Comparison of ENCODE assay signal across 11 cellular contexts in genomic region chr16:5085716-5086115, GRCh38. TPM values are rescaled to one million over a fixed set of nuclear protein-coding genes. Genes with fewer than 3 reads are reported as not detected.
"Had no signal": no experiment of that assay in that cellular context is flagged by ENCODE, and none has a peak within 500 bp of the region (broad histone marks: within the 10 kb centered on the region; RNA-seq: fewer than 3 reads in every experiment).

No MANE protein-coding gene starts in this region.

RNA-seq across cellular contexts. Expression of gene C16orf89, which starts 20.0 kb away (rescaled TPM):
- total RNA-seq: naive thymus-derived CD8-positive, alpha-beta T cell; natural killer cell; natural killer cell treated with Interleukin-12 subunit alpha and Interleukin-12 subunit beta and Interleukin-15 and Interleukin-18, amount 100 ng/mL, for 72 hours; neural crest cell; osteoblast; osteocyte; progenitor cell of endocrine pancreas; pulmonary artery endothelial cell; right lobe of liver; smooth muscle cell had no signal
- polyA plus RNA-seq: naive thymus-derived CD8-positive, alpha-beta T cell; neural cell; smooth muscle cell had no signal
